In the genomic region with DNA sequence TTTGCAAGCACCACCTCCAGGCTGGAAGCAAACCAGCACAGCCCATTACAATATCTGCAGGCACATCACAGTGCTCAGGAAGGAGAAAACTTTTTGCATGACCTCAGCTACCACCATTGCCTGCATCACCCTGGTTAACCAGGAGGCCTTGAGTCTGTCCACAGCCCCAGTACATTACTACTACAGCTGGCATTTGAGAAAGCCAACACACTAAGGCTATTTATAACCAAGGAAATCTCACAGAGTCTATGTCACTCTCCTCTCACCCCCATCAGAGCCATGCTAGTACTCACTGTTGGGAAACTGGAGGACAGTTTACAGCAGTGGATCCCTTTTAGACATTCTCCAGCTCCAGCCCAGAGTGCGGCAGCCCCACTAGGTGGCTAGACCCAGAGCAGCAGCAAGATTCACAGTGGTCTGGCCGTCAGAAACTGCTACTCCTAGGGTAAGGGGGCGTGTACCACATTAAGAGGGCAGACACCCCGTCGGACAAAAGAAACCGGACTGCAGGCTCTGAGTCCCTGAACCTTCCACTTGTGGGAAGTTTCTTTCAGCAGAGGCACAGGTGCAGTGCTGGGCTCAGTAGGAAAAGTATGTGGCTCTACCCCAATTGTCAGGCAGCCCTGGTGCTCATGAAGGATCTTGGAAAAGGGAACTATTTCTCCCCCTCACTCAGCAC, we compare ENCODE assay signal across 21 cellular contexts. TPM values are rescaled to one million over a fixed set of nuclear protein-coding genes. Genes with fewer than 3 reads are reported as not detected.
DNase-seq lines count a peak whose midpoint lies in the region; ATAC-seq, FAIRE-seq and TF ChIP-seq lines count a peak whose summit lies in the region.
"Had no signal": no experiment of that assay in that cellular context is flagged by ENCODE, and none has a peak within 500 bp of the region (broad histone marks: within the 10 kb centered on the region; RNA-seq: fewer than 3 reads in every experiment).

No MANE protein-coding gene starts in this region.

- H3K36me3 ChIP-seq in astrocyte (ENCODE audit: insufficient read depth, low read length): no peaks in the 10 kb centered on the region
- H3K36me3 ChIP-seq in small intestine (ENCODE audit: control insufficient read depth in 2 of 2, insufficient read depth in 2 of 2, low read length in 2 of 2): no peaks in the 10 kb centered on the region
- H3K36me3 ChIP-seq: BE2C, HAP-1, upper lobe of right lung had no signal

- WGBS in small intestine, 3 donors: 92 to 97% (median 92%) methylated on average over 6 of the region's 6 CpGs

- H3K4me1 ChIP-seq in astrocyte (ENCODE audit: insufficient read depth, low read length) (peaks cover 20% of the 10 kb centered on the region), small intestine (ENCODE audit: control insufficient read depth in 2 of 2, insufficient read depth in 1 of 2, low read depth in 1 of 2, low read length in 1 of 2) (no peaks in the 10 kb centered on the region)
- H3K4me1 ChIP-seq: upper lobe of right lung had no signal

- no peak overlapping the region for H2AFZ ChIP-seq in astrocyte (ENCODE audit: low read depth, low read length)

- H3K4me1 Mint-ChIP-seq in astrocyte (ENCODE audit: low read depth, unreplicated experiment): peaks cover 29% of the 10 kb centered on the region

- peaks cover 26% of the 10 kb centered on the region for H3K79me2 ChIP-seq in astrocyte (ENCODE audit: insufficient read depth, low read length)

- peak overlapping the region; percentile 9 for H3K4me3 Mint-ChIP-seq in astrocyte (ENCODE audit: unreplicated experiment)
- H3K4me3 Mint-ChIP-seq: activated T-cell treated with anti-CD3 and anti-CD28 coated beads, Interleukin-2, amount 50 U/mL, for 4 hours; stimulated activated effector memory CD8-positive, alpha-beta T cell treated with anti-CD3 and anti-CD28 coated beads, Interleukin-12 subunit alpha, Interleukin-12 subunit beta, amount 100 ng/mL, for 72 hours had no signal

- peak overlapping the region; percentile 2 for H3K9ac ChIP-seq in astrocyte (ENCODE audit: low read length)

- H3K27ac ChIP-seq in astrocyte (ENCODE audit: low read depth, low read length) (peak overlapping the region; percentile 43), small intestine (ENCODE audit: low read depth in 1 of 2, low read length in 1 of 2) (no peak overlapping the region)
- H3K27ac ChIP-seq: dorsolateral prefrontal cortex, upper lobe of right lung had no signal

- ATAC-seq in left ventricle myocardium superior (peak; percentile 90), GM18868 (IDR thresholded peaks at IDR 0.05; ENCODE audit: unreplicated experiment) (no peak)
- ATAC-seq: activated CD4-positive, CD25-positive, alpha-beta regulatory T cell treated with anti-CD3 and anti-CD28 coated beads, Interleukin-2, amount 50 U/mL, for 24 hours; activated T-cell treated with anti-CD3 and anti-CD28 coated beads, Interleukin-2, amount 50 U/mL, for 4 hours; stimulated activated effector memory CD8-positive, alpha-beta T cell treated with anti-CD3 and anti-CD28 coated beads, Interleukin-12 subunit alpha, Interleukin-12 subunit beta, amount 100 ng/mL, for 72 hours; upper lobe of right lung had no signal

- no peaks in the 10 kb centered on the region for H3K9me3 Mint-ChIP-seq in astrocyte (ENCODE audit: unreplicated experiment)
- H3K9me3 Mint-ChIP-seq: stimulated activated effector memory CD8-positive, alpha-beta T cell treated with anti-CD3 and anti-CD28 coated beads, Interleukin-12 subunit alpha, Interleukin-12 subunit beta, amount 100 ng/mL, for 72 hours had no signal

- H3K36me3 Mint-ChIP-seq in astrocyte (ENCODE audit: low read depth, unreplicated experiment): no peaks in the 10 kb centered on the region
- H3K36me3 Mint-ChIP-seq: stimulated activated effector memory CD8-positive, alpha-beta T cell treated with anti-CD3 and anti-CD28 coated beads, Interleukin-12 subunit alpha, Interleukin-12 subunit beta, amount 100 ng/mL, for 72 hours had no signal

- TF ChIP-seq CTCF in AG10803 (conservative IDR thresholded peaks at IDR 0.05; ENCODE audit: low read length) (no peak; the same call in 1 of the 2 replicates), astrocyte (IDR thresholded peaks at IDR 0.05; ENCODE audit: insufficient read depth, low read depth, low read length) (no peak)

- H3K27me3 Mint-ChIP-seq in astrocyte (ENCODE audit: low read depth, unreplicated experiment): no peaks in the 10 kb centered on the region

- no peaks in the 10 kb centered on the region for H4K20me1 ChIP-seq in astrocyte (ENCODE audit: insufficient read depth, low read length)

- no peak overlapping the region for H3K4me3 ChIP-seq in AG10803 (ENCODE audit: low read length)
- H3K4me3 ChIP-seq in astrocyte (ENCODE audit: insufficient read depth, low read depth, low read length): no peak overlapping the region
- no peak overlapping the region for H3K4me3 ChIP-seq in small intestine (ENCODE audit: low read depth in 1 of 2, low read length in 2 of 2)
- H3K4me3 ChIP-seq: dorsolateral prefrontal cortex, HAP-1, upper lobe of right lung had no signal

- no peaks in the 10 kb centered on the region for H3K9me3 ChIP-seq in astrocyte (ENCODE audit: insufficient read depth, low read depth, low read length)
- H3K9me3 ChIP-seq in small intestine (ENCODE audit: control insufficient read depth, low read depth): no peaks in the 10 kb centered on the region
- H3K9me3 ChIP-seq: HAP-1, upper lobe of right lung had no signal

- H3K27ac Mint-ChIP-seq in astrocyte (ENCODE audit: unreplicated experiment): peak overlapping the region; percentile 59
- H3K27ac Mint-ChIP-seq: stimulated activated effector memory CD8-positive, alpha-beta T cell treated with anti-CD3 and anti-CD28 coated beads, Interleukin-12 subunit alpha, Interleukin-12 subunit beta, amount 100 ng/mL, for 72 hours had no signal

- no peaks in the 10 kb centered on the region for H3K27me3 ChIP-seq in astrocyte (ENCODE audit: insufficient read depth, low read length)
- H3K27me3 ChIP-seq in small intestine (ENCODE audit: control insufficient read depth in 2 of 2, insufficient read depth in 2 of 2, low read length in 2 of 2): no peaks in the 10 kb centered on the region
- H3K27me3 ChIP-seq: BE2C, dorsolateral prefrontal cortex, upper lobe of right lung had no signal

- H3K4me2 ChIP-seq in astrocyte (ENCODE audit: low read length): peak overlapping the region; percentile 38

- FAIRE-seq in astrocyte (lab: Jason Lieb, UNC): no peak
- FAIRE-seq in small intestine (lab: Jason Lieb, UNC): no peak

- peak; percentile 78 for DNase-seq in AG10803 (ENCODE audit: low read depth)
- DNase-seq in HT1080 (ENCODE audit: low read depth): peak; percentile 24
- DNase-seq in astrocyte (ENCODE audit: low read depth): peak; percentile 57
- DNase-seq in left ventricle myocardium superior: no peak
- DNase-seq in activated gamma-delta T cell (lab: John Stamatoyannopoulos, UW): no peak
- no peak for DNase-seq in NCI-H446 (lab: John Stamatoyannopoulos, UW)
- DNase-seq in small intestine: no peak
- DNase-seq: activated T-cell treated with anti-CD3 and anti-CD28 coated beads, Interleukin-2, amount 50 U/mL, for 4 hours; amygdala; BE2C; dorsolateral prefrontal cortex; NCI-H1048; stimulated activated CD4-positive, alpha-beta T cell treated with anti-CD3 and anti-CD28 coated beads, Interleukin-4, amount 100 ng/mL, for 1 hour; upper lobe of right lung had no signal

- intact Hi-C loops in left ventricle myocardium superior (cut with micrococcal nuclease): no loop called here

RNA-seq across cellular contexts. Expression of gene CEP128, which starts 14.7 kb away (rescaled TPM):
- total RNA-seq in HT1080 (2014; rRNA removed; shearing (Covaris generic)): 5.0 and 6.4 TPM in 2 replicates
- polyA plus RNA-seq in HT1080 (2015; cell fraction: cytosol; rRNA removed): 4.3 and 4.5 TPM in 2 replicates
- 12.7 and 13.6 TPM in 2 replicates for polyA plus RNA-seq in HT1080 (2015; cell fraction: nucleus; rRNA removed)
- total RNA-seq in astrocyte (4.1 and 6.4 TPM in 2 replicates), left ventricle myocardium superior (3.7 TPM)
- 1 to 10 TPM in 1 of 3 donors, under 1 TPM in 2; 0.22 to 1.4 (median 0.81) TPM for polyA plus RNA-seq in small intestine

RNA-seq across cellular contexts. Expression of gene TSHR, which starts 28.6 kb away (rescaled TPM):
- total RNA-seq in HT1080 (2014; rRNA removed; shearing (Covaris generic)): not detected in 2 replicates
- polyA plus RNA-seq in HT1080 (2015; cell fraction: cytosol; rRNA removed): not detected in 2 replicates
- polyA plus RNA-seq in HT1080 (2015; cell fraction: nucleus; rRNA removed): not detected in 2 replicates
- total RNA-seq in astrocyte (not detected in 2 replicates), left ventricle myocardium superior (not detected)
- under 1 TPM in 2 of 3 donors, not detected in 1; 0.01 to 0.81 TPM for polyA plus RNA-seq in small intestine
- total RNA-seq: G401, glomerular endothelial cell, HT-29, upper lobe of right lung had no signal

Comparison
In these comparisons a context has a peak if more than half of its experiments do, and no peak if none do; other contexts are left out.
1. DNase-seq: peak in AG10803 (single experiment), HT1080 (single experiment) and astrocyte (single experiment); none in left ventricle myocardium superior (single experiment), activated gamma-delta T cell (single experiment), NCI-H446 (0 of 2) and small intestine (single experiment).